1 cellular context compared by ENCODE assay signal in the genomic region with DNA sequence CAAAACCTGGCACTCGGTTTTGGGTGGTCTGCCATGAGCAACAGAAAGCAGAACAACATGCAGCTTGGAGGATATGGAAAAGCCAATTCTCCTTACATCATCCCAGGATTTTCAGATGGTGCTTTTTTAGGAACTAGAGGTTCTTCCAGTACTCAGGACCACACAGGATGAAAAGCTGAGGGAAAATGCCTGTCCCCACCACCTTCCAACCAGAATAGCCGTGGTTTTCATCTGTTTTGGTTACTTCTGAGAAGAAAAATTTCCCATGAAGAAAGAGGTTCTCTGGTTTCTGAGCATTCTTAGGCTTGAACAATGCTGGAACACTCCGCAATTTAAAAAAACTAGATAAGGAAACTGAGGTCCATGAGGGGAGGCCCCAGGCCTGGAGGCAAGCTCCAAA.
TF ChIP-seq lines count a peak whose summit lies in the region.

No MANE protein-coding gene starts in this region.

TF ChIP-seq in H1, 55 proteins besides CTCF, POLR2A, EP300 and RAD21 (continued from another document):
- TF ChIP-seq, protein P1, sequence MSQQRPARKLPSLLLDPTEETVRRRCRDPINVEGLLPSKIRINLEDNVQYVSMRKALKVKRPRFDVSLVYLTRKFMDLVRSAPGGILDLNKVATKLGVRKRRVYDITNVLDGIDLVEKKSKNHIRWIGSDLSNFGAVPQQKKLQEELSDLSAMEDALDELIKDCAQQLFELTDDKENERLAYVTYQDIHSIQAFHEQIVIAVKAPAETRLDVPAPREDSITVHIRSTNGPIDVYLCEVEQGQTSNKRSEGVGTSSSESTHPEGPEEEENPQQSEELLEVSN (IDR thresholded peaks at IDR 0.05), result no peak
- TF ChIP-seq, protein P2, sequence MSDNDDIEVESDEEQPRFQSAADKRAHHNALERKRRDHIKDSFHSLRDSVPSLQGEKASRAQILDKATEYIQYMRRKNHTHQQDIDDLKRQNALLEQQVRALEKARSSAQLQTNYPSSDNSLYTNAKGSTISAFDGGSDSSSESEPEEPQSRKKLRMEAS (IDR thresholded peaks at IDR 0.05), result no peak
- TF ChIP-seq RXRA (IDR thresholded peaks at IDR 0.05; ENCODE audit: insufficient read depth, low read depth, low read length) (no peak), TAF7 (optimal IDR thresholded peaks at IDR 0.05; ENCODE audit: borderline replicate concordance, low read depth, low read length) (no peak), CEBPB (IDR thresholded peaks at IDR 0.05; ENCODE audit: low read depth, low read length) (no peak), SAP30 (IDR thresholded peaks at IDR 0.05; ENCODE audit: insufficient read depth, insufficient replicate concordance, low read length) (no peak), GABPA (IDR thresholded peaks at IDR 0.05; ENCODE audit: borderline replicate concordance, insufficient read depth, low read length) (no peak)
